11 cellular contexts compared by ENCODE assay signal in genomic region chr19:43439183-43440063, GRCh38. TPM values are rescaled to one million over a fixed set of nuclear protein-coding genes. Genes with fewer than 3 reads are reported as not detected.
DNase-seq lines count a peak whose midpoint lies in the region; ATAC-seq and TF ChIP-seq lines count a peak whose summit lies in the region.
"Had no signal": no experiment of that assay in that cellular context is flagged by ENCODE, and none has a peak within 500 bp of the region (broad histone marks: within the 10 kb centered on the region; RNA-seq: fewer than 3 reads in every experiment).

No MANE protein-coding gene starts in this region.

- H3K36me3 Mint-ChIP-seq in endothelial cell (ENCODE audit: low read depth, unreplicated experiment): no peaks in the 10 kb centered on the region

- intact Hi-C loops in left lung (cut with DNase I): loop anchor here in 1 of 2 donors (10.0 kb wide), 1 partner anchor 85 kb away; the partner anchor contains the start of gene ETHE1

- no peaks in the 10 kb centered on the region for H3K9me3 ChIP-seq in left lung
- H3K9me3 ChIP-seq: neutrophil had no signal

- peak overlapping the region; percentile 3 to 55 for H3K27ac ChIP-seq in left lung
- H3K27ac ChIP-seq: neutrophil had no signal

- H3K9me3 Mint-ChIP-seq in endothelial cell (ENCODE audit: unreplicated experiment): no peaks in the 10 kb centered on the region

- no peak overlapping the region for H3K4me3 ChIP-seq in left lung

- no peak for TF ChIP-seq CTCF in left lung (IDR thresholded peaks at IDR 0.05)
- no peak for TF ChIP-seq CTCF in endothelial cell (IDR thresholded peaks at IDR 0.05; ENCODE audit: unreplicated experiment)

- peak; percentile 60 for ATAC-seq in left lung
- ATAC-seq in HG03039 (IDR thresholded peaks at IDR 0.05; ENCODE audit: unreplicated experiment): no peak

- DNase-seq in Daoy (ENCODE audit: low read depth): peak; percentile 65
- peak; percentile 83 for DNase-seq in NCI-H460 (ENCODE audit: extremely low read depth, low read depth)
- peak; percentile 12 for DNase-seq in activated T-helper 1 cell treated with Interleukin-2 at 50 U/mL for 16 hours (ENCODE audit: low read depth)
- no peak for DNase-seq in left lung
- no peak for DNase-seq in COR-L47 (lab: John Stamatoyannopoulos, UW)
- DNase-seq in cortex of kidney (lab: John Stamatoyannopoulos, UW): no peak
- no peak for DNase-seq in endothelial cell (ENCODE audit: low spot score)
- DNase-seq: NCI-H510A had no signal

- no peak overlapping the region for H3K27ac Mint-ChIP-seq in endothelial cell (ENCODE audit: unreplicated experiment)

- H3K27me3 ChIP-seq in left lung: no peaks in the 10 kb centered on the region

- H3K4me1 Mint-ChIP-seq in endothelial cell (ENCODE audit: unreplicated experiment): peaks cover 2% of the 10 kb centered on the region

- H3K27me3 Mint-ChIP-seq in endothelial cell (ENCODE audit: unreplicated experiment): peaks cover 3% of the 10 kb centered on the region

- peaks cover 0 to 10% of the 10 kb centered on the region in 2 donors for H3K4me1 ChIP-seq in left lung

- no peaks in the 10 kb centered on the region for H3K36me3 ChIP-seq in left lung
- H3K36me3 ChIP-seq: neutrophil had no signal

- H3K4me3 Mint-ChIP-seq in endothelial cell (ENCODE audit: unreplicated experiment): no peak overlapping the region

RNA-seq across cellular contexts. Expression of gene TEX101, which starts 24.7 kb away (rescaled TPM):
- not detected in 2 replicates for total RNA-seq in Daoy (2014; rRNA removed; shearing (Covaris generic))
- not detected in 2 replicates for total RNA-seq in NCI-H460 (2014; rRNA removed; shearing (Covaris generic))
- polyA plus RNA-seq in NCI-H460 (2014; cell fraction: nucleus; rRNA removed): not detected in 2 replicates
- total RNA-seq in left lung: not detected
- total RNA-seq in endothelial cell (ENCODE audit: unreplicated experiment): not detected
- total RNA-seq: temporal lobe had no signal

RNA-seq across cellular contexts. Expression of gene LYPD3, which starts 26.0 kb away (rescaled TPM):
- total RNA-seq in Daoy (2014; rRNA removed; shearing (Covaris generic)): 0.74 TPM in 1 of 2 replicates, not detected in the other
- 0.05 and 0.29 TPM in 2 replicates for total RNA-seq in NCI-H460 (2014; rRNA removed; shearing (Covaris generic))
- polyA plus RNA-seq in NCI-H460 (2014; cell fraction: nucleus; rRNA removed): 0.19 TPM in 1 of 2 replicates, not detected in the other
- total RNA-seq in left lung: 1 to 10 TPM in 1 of 2 donors, under 1 TPM in 1; 0.73 to 1.1 TPM
- 0.67 TPM for total RNA-seq in endothelial cell (ENCODE audit: unreplicated experiment)

Comparison
In these comparisons a context has a peak if more than half of its experiments do, and no peak if none do; other contexts are left out.
1. DNase-seq: peak in Daoy (single experiment), NCI-H460 (single experiment) and activated T-helper 1 cell treated with Interleukin-2 at 50 U/mL for 16 hours (single experiment); none in left lung (0 of 2), COR-L47 (single experiment), cortex of kidney (single experiment) and endothelial cell (single experiment).